ENCODE assay signal across 15 cellular contexts in genomic region chr5:89081360-89081759, GRCh38.
DNase-seq lines count a peak whose midpoint lies in the region; ATAC-seq, FAIRE-seq and TF ChIP-seq lines count a peak whose summit lies in the region.
"Had no signal": no experiment of that assay in that cellular context is flagged by ENCODE, and none has a peak within 500 bp of the region (broad histone marks: within the 10 kb centered on the region; RNA-seq: fewer than 3 reads in every experiment).

No MANE protein-coding gene starts in this region.

- in situ Hi-C loops in K562 (cut with MboI), result no loop called here

- CTCF ChIA-PET in K562 (lab: Yijun Ruan, JAX; ENCODE audit: low intra/inter-chr PET ratio), result no interaction called here

- ATAC-seq in GM18907 (IDR thresholded peaks at IDR 0.05; ENCODE audit: unreplicated experiment) (peak; percentile 81), GM21529 (IDR thresholded peaks at IDR 0.05; ENCODE audit: unreplicated experiment) (peak; percentile 74), HG03097 (IDR thresholded peaks at IDR 0.05; ENCODE audit: low FRiP score, unreplicated experiment) (peak; percentile 69), K562 (0 out of 3 replicates have a peak, but pooled peaks have one; percentile 38)

- DNase-seq in K562 (ENCODE audit: extremely low read depth in 1 of 4, low spot score in 3 of 4) (no peak), NCI-H2171 (lab: John Stamatoyannopoulos, UW) (no peak), KG1 (lab: John Stamatoyannopoulos, UW) (no peak), DMS 273 treated with DMSO at 0.1 percent for 48 hours (lab: John Stamatoyannopoulos, UW) (no peak)
- DNase-seq in stimulated activated CD4-positive, alpha-beta T cell treated with anti-CD3 and anti-CD28 coated beads, Interleukin-1b, Interleukin-23, amount 100 ng/mL, for 48 hours, result no peak
- DNase-seq: activated CD4-positive, CD25-positive, alpha-beta regulatory T cell treated with anti-CD3 and anti-CD28 coated beads, Interleukin-2, amount 50 U/mL, for 72 hours; CD4-positive, CD25-positive, alpha-beta regulatory T cell; effector CD8-positive, alpha-beta T cell; foreskin fibroblast; H7; kidney; NCI-H1436 treated with DMSO at 0.1 percent for 48 hours had no signal

- H2AFZ ChIP-seq in K562 (ENCODE audit: low read depth, low read length), result peak overlapping the region; percentile 32; the same call in 1 of the 2 replicates

- no TSS peak for BruUV-seq in K562 (replicated peaks; lab: Mats Ljungman, UMichigan)

- no peak overlapping the region for H3K4me2 ChIP-seq in K562 (ENCODE audit: insufficient read depth, low read length)

- peak; percentile 15 for FAIRE-seq in K562 (lab: Jason Lieb, UNC)
- FAIRE-seq: kidney had no signal

- no peak for TF ChIP-seq EP300 in K562 (IDR thresholded peaks at IDR 0.05; ENCODE audit: low read length)

- POLR2A ChIA-PET in K562 (lab: Yijun Ruan, JAX), result no interaction called here

- no peak for TF ChIP-seq CTCF in K562 (IDR thresholded peaks at IDR 0.05 in 2 of 3, conservative IDR thresholded peaks at IDR 0.05 in 1 of 3; ENCODE audit: insufficient read depth in 2 of 3, low read depth in 1 of 3, low read length in 3 of 3)

- no peaks in the 10 kb centered on the region for H3K9me3 ChIP-seq in K562 (replicated peaks; ENCODE audit: control insufficient read depth, insufficient read depth, low read depth, low read length)

- no peak overlapping the region for H3K4me3 ChIP-seq in K562

- H3K9ac ChIP-seq in K562 (ENCODE audit: insufficient read depth in 1 of 2, low read depth in 2 of 2, low read length in 2 of 2), result no peak overlapping the region

- no peaks in the 10 kb centered on the region for H3K9me1 ChIP-seq in K562 (ENCODE audit: control insufficient read depth, insufficient read depth, low read length)

- TF ChIP-seq RAD21 in K562 (CRISPR knock-in tag; conservative IDR thresholded peaks at IDR 0.05 in 1 of 2, IDR thresholded peaks at IDR 0.05 in 1 of 2), result no peak

- H3K27me3 ChIP-seq in K562 (ENCODE audit: control insufficient read depth in 2 of 2, insufficient read depth in 2 of 2, low read length in 2 of 2), result no peaks in the 10 kb centered on the region

- no peaks in the 10 kb centered on the region for H4K20me1 ChIP-seq in K562 (replicated peaks; ENCODE audit: control insufficient read depth, insufficient read depth, low read length)

- no peaks in the 10 kb centered on the region for H3K79me2 ChIP-seq in K562 (ENCODE audit: control insufficient read depth, insufficient read depth, low read length)

- whole genome bisulfite sequencing in K562 (ENCODE audit: insufficient coverage, low coverage, missing lambda C conversion rate), result 47% methylated on average over 2 of the region's 2 CpGs

- TF ChIP-seq POLR2A in K562 (conservative IDR thresholded peaks at IDR 0.05), result no peak

- H3K36me3 ChIP-seq in K562 (ENCODE audit: control insufficient read depth, insufficient read depth, low read length), result no peaks in the 10 kb centered on the region

- H3K27ac ChIP-seq in K562 (ENCODE audit: extremely low read depth, low read depth, low read length), result no peak overlapping the region

- H3K4me1 ChIP-seq in K562 (replicated peaks in 1 of 2; ENCODE audit: control insufficient read depth in 2 of 2, insufficient read depth in 2 of 2, low read length in 2 of 2), result peaks cover 0 to 2% of the 10 kb centered on the region in 2 experiments; a peak in 1 of 5 replicates

- intact Hi-C loops in K562 (cut with micrococcal nuclease), result no loop called here

TF ChIP-seq in K562, 482 proteins besides CTCF, POLR2A, EP300 and RAD21:
- TF ChIP-seq GTF3C2 (IDR thresholded peaks at IDR 0.05; ENCODE audit: borderline replicate concordance, extremely low read depth, insufficient read length) (no peak), SMARCA5 (IDR thresholded peaks at IDR 0.05) (no peak), SAFB2 (IDR thresholded peaks at IDR 0.05; ENCODE audit: borderline replicate concordance, low read depth, low read length, severe bottlenecking) (no peak), TEAD1 (CRISPR knock-in tag; IDR thresholded peaks at IDR 0.05) (no peak), ETV1 (tag; conservative IDR thresholded peaks at IDR 0.05; ENCODE audit: low read depth) (no peak), NUFIP1 (IDR thresholded peaks at IDR 0.05; ENCODE audit: partially characterized antibody) (no peak), MXI1 (IDR thresholded peaks at IDR 0.05; ENCODE audit: low read depth, low read length) (no peak), DIDO1 (tag; IDR thresholded peaks at IDR 0.05; ENCODE audit: low read depth) (no peak), MNT (conservative IDR thresholded peaks at IDR 0.05) (no peak), JUNB (CRISPR knock-in tag; conservative IDR thresholded peaks at IDR 0.05) (no peak), E4F1 (CRISPR knock-in tag; IDR thresholded peaks at IDR 0.05; ENCODE audit: borderline replicate concordance) (no peak), ZNF785 (CRISPR knock-in tag; IDR thresholded peaks at IDR 0.05) (no peak)
- TF ChIP-seq, protein P1, sequence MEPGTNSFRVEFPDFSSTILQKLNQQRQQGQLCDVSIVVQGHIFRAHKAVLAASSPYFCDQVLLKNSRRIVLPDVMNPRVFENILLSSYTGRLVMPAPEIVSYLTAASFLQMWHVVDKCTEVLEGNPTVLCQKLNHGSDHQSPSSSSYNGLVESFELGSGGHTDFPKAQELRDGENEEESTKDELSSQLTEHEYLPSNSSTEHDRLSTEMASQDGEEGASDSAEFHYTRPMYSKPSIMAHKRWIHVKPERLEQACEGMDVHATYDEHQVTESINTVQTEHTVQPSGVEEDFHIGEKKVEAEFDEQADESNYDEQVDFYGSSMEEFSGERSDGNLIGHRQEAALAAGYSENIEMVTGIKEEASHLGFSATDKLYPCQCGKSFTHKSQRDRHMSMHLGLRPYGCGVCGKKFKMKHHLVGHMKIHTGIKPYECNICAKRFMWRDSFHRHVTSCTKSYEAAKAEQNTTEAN (CRISPR knock-in tag; IDR thresholded peaks at IDR 0.05), result no peak
TF ChIP-seq in K562: peak in this region for 0.
